In the genomic region with DNA sequence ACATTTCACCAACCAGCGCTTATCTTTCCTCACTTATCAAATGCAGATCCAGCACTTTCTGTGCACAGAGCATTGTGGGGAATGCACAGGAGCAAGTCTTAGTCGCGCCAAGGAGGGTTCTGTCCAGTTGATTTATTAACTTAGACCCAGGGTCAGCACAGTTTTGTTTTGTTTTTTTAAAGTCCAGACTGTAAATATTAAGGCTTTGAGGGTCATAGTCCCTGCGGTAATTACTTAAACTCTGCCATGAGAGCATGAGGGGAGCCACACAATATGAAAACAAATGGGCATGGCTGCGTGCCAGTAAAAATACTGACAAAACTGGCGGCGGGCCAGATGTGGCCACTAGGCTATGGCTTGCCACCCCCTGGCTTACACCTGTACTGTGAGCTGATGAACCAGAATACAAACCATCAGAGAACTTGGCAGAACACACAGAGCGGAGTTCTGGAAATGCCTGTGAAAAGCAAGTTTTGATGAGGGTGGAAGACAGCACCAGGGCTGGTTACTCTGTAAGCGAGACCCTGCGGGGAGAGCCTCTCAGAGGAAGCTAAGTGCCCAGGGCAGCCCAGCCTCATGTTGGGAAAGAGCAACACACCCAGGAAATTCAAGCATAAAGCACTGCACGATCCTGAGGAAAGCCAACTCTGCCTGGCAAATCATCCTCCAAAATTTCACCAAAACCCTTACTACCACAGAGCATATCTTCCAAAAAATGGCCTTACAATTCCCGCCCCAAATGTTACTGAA, we compare ENCODE assay signal across 1 cellular context.
TF ChIP-seq lines count a peak whose summit lies in the region.

No MANE protein-coding gene starts in this region.

TF ChIP-seq in HepG2, 621 proteins besides CTCF, POLR2A, EP300 and RAD21 (continued from another document):
- TF ChIP-seq, protein P1, sequence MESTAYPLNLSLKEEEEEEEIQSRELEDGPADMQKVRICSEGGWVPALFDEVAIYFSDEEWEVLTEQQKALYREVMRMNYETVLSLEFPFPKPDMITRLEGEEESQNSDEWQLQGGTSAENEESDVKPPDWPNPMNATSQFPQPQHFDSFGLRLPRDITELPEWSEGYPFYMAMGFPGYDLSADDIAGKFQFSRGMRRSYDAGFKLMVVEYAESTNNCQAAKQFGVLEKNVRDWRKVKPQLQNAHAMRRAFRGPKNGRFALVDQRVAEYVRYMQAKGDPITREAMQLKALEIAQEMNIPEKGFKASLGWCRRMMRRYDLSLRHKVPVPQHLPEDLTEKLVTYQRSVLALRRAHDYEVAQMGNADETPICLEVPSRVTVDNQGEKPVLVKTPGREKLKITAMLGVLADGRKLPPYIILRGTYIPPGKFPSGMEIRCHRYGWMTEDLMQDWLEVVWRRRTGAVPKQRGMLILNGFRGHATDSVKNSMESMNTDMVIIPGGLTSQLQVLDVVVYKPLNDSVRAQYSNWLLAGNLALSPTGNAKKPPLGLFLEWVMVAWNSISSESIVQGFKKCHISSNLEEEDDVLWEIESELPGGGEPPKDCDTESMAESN (CRISPR knock-in tag; conservative IDR thresholded peaks at IDR 0.05), result 0 out of 2 replicates have a peak, but pooled peaks have one; percentile 15
- TF ChIP-seq, protein P2, sequence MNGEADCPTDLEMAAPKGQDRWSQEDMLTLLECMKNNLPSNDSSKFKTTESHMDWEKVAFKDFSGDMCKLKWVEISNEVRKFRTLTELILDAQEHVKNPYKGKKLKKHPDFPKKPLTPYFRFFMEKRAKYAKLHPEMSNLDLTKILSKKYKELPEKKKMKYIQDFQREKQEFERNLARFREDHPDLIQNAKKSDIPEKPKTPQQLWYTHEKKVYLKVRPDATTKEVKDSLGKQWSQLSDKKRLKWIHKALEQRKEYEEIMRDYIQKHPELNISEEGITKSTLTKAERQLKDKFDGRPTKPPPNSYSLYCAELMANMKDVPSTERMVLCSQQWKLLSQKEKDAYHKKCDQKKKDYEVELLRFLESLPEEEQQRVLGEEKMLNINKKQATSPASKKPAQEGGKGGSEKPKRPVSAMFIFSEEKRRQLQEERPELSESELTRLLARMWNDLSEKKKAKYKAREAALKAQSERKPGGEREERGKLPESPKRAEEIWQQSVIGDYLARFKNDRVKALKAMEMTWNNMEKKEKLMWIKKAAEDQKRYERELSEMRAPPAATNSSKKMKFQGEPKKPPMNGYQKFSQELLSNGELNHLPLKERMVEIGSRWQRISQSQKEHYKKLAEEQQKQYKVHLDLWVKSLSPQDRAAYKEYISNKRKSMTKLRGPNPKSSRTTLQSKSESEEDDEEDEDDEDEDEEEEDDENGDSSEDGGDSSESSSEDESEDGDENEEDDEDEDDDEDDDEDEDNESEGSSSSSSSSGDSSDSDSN (CRISPR knock-in tag; IDR thresholded peaks at IDR 0.05), result 0 out of 2 replicates have a peak, but pooled peaks have one; percentile 3
- TF ChIP-seq ZNF878 (CRISPR knock-in tag; IDR thresholded peaks at IDR 0.05), result no peak; the same call in 1 of the 2 replicates
- TF ChIP-seq MYC (CRISPR knock-in tag; IDR thresholded peaks at IDR 0.05; ENCODE audit: borderline replicate concordance), result peak; percentile 23; the same call in 1 of the 2 replicates
- peak; percentile 74 for TF ChIP-seq RCOR2 (CRISPR knock-in tag; IDR thresholded peaks at IDR 0.05)
- TF ChIP-seq GATAD1 (CRISPR knock-in tag; IDR thresholded peaks at IDR 0.05), result peak; percentile 18; the same call in 1 of the 2 replicates
- TF ChIP-seq MBNL3 (CRISPR knock-in tag; conservative IDR thresholded peaks at IDR 0.05), result no peak
- TF ChIP-seq, protein P3, sequence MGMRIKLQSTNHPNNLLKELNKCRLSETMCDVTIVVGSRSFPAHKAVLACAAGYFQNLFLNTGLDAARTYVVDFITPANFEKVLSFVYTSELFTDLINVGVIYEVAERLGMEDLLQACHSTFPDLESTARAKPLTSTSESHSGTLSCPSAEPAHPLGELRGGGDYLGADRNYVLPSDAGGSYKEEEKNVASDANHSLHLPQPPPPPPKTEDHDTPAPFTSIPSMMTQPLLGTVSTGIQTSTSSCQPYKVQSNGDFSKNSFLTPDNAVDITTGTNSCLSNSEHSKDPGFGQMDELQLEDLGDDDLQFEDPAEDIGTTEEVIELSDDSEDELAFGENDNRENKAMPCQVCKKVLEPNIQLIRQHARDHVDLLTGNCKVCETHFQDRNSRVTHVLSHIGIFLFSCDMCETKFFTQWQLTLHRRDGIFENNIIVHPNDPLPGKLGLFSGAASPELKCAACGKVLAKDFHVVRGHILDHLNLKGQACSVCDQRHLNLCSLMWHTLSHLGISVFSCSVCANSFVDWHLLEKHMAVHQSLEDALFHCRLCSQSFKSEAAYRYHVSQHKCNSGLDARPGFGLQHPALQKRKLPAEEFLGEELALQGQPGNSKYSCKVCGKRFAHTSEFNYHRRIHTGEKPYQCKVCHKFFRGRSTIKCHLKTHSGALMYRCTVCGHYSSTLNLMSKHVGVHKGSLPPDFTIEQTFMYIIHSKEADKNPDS (CRISPR knock-in tag; IDR thresholded peaks at IDR 0.05), result 0 out of 2 replicates have a peak, but pooled peaks have one; percentile 35
- TF ChIP-seq SOX6 (IDR thresholded peaks at IDR 0.05), result no peak
- TF ChIP-seq SOX6 (CRISPR knock-in tag; IDR thresholded peaks at IDR 0.05), result peak; percentile 95
- TF ChIP-seq, protein P4, sequence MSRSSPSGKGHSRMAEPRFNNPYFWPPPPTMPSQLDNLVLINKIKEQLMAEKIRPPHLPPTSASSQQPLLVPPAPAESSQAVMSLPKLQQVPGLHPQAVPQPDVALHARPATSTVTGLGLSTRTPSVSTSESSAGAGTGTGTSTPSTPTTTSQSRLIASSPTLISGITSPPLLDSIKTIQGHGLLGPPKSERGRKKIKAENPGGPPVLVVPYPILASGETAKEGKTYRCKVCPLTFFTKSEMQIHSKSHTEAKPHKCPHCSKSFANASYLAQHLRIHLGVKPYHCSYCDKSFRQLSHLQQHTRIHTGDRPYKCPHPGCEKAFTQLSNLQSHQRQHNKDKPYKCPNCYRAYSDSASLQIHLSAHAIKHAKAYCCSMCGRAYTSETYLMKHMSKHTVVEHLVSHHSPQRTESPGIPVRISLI (CRISPR knock-in tag; IDR thresholded peaks at IDR 0.05; ENCODE audit: borderline replicate concordance), result peak; percentile 49; the same call in 1 of the 2 replicates
- no peak for TF ChIP-seq ZNF75D (CRISPR knock-in tag; IDR thresholded peaks at IDR 0.05; ENCODE audit: borderline replicate concordance)
- TF ChIP-seq, protein P5, sequence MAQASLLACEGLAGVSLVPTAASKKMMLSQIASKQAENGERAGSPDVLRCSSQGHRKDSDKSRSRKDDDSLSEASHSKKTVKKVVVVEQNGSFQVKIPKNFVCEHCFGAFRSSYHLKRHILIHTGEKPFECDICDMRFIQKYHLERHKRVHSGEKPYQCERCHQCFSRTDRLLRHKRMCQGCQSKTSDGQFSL (CRISPR knock-in tag; IDR thresholded peaks at IDR 0.05), result no peak
- TF ChIP-seq ARNT2 (CRISPR knock-in tag; IDR thresholded peaks at IDR 0.05; ENCODE audit: low read depth), result peak; percentile 18; the same call in 1 of the 2 replicates
- TF ChIP-seq MIXL1 (CRISPR knock-in tag; IDR thresholded peaks at IDR 0.05), result peak; percentile 85
- TF ChIP-seq ZNF605 (CRISPR knock-in tag; IDR thresholded peaks at IDR 0.05), result peak; percentile 31; the same call in 1 of the 2 replicates
- peak; percentile 87; the same call in 1 of the 2 replicates for TF ChIP-seq SOX5 (CRISPR knock-in tag; IDR thresholded peaks at IDR 0.05; ENCODE audit: borderline replicate concordance)
- 0 out of 2 replicates have a peak, but pooled peaks have one; percentile 74 for TF ChIP-seq HNRNPL (IDR thresholded peaks at IDR 0.05; ENCODE audit: low read depth, low read length)
- TF ChIP-seq ZNF816 (CRISPR knock-in tag; IDR thresholded peaks at IDR 0.05; ENCODE audit: borderline replicate concordance), result peak; percentile 75
- TF ChIP-seq, protein P6, sequence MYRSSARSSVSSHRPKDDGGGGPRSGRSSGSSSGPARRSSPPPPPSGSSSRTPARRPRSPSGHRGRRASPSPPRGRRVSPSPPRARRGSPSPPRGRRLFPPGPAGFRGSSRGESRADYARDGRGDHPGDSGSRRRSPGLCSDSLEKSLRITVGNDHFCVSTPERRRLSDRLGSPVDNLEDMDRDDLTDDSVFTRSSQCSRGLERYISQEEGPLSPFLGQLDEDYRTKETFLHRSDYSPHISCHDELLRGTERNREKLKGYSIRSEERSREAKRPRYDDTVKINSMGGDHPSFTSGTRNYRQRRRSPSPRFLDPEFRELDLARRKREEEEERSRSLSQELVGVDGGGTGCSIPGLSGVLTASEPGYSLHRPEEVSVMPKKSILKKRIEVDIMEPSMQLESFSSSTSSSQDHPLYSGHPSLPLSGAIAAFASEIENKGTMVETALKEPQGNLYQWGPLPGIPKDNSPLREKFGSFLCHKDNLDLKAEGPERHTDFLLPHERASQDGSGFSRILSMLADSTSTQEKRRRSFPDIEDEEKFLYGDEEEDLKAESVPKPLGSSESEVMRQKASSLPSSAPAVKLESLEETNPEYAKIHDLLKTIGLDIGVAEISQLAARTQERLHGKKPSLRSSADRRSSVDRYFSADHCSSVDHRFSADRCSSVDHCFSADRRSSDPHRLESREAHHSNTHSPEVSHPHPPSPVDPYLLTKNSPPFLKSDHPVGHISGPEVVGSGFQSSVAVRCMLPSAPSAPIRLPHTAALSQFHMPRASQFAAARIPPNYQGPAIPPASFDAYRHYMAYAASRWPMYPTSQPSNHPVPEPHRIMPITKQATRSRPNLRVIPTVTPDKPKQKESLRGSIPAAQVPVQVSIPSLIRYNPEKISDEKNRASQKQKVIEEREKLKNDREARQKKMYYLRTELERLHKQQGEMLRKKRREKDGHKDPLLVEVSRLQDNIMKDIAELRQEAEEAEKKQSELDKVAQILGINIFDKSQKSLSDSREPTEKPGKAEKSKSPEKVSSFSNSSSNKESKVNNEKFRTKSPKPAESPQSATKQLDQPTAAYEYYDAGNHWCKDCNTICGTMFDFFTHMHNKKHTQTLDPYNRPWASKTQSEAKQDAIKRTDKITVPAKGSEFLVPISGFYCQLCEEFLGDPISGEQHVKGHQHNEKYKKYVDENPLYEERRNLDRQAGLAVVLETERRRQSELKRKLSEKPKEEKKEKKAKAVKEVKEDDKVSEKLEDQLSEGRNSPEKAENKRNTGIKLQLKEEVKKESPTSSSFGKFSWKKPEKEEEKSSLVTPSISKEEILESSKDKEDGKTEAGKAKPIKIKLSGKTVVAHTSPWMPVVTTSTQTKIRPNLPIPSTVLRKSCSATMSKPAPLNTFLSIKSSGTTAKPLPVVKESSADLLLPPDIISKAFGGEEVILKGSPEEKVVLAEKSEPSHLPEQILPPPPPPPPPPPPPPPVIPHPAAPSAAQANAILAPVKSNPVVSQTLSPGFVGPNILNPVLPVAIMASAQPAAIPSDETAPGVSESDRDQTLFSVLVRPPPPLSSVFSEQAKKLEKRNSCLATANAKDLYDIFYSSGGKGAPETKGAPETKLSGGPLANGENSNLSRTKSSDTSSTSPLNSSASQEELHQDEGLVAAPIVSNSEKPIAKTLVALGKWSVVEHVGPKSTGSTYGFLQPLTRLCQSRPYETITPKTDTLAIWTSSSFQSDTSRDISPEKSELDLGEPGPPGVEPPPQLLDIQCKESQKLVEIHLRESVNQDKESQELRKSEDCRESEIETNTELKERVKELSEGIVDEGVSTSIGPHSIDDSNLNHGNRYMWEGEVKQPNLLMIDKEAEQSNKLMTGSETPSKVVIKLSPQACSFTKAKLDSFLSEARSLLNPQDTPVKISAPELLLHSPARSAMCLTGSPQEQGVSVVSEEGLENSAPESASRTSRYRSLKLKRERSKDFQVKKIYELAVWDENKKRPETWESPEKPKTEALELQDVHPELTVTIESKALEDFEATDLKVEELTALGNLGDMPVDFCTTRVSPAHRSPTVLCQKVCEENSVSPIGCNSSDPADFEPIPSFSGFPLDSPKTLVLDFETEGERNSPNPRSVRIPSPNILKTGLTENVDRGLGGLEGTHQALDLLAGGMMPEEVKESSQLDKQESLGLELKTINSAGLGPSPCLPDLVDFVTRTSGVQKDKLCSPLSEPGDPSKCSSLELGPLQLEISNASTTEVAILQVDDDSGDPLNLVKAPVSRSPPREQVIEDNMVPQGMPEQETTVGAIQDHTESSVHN (CRISPR knock-in tag; IDR thresholded peaks at IDR 0.05), result no peak
- TF ChIP-seq ZNF567 (CRISPR knock-in tag; IDR thresholded peaks at IDR 0.05; ENCODE audit: borderline replicate concordance), result no peak
- TF ChIP-seq, protein P7, sequence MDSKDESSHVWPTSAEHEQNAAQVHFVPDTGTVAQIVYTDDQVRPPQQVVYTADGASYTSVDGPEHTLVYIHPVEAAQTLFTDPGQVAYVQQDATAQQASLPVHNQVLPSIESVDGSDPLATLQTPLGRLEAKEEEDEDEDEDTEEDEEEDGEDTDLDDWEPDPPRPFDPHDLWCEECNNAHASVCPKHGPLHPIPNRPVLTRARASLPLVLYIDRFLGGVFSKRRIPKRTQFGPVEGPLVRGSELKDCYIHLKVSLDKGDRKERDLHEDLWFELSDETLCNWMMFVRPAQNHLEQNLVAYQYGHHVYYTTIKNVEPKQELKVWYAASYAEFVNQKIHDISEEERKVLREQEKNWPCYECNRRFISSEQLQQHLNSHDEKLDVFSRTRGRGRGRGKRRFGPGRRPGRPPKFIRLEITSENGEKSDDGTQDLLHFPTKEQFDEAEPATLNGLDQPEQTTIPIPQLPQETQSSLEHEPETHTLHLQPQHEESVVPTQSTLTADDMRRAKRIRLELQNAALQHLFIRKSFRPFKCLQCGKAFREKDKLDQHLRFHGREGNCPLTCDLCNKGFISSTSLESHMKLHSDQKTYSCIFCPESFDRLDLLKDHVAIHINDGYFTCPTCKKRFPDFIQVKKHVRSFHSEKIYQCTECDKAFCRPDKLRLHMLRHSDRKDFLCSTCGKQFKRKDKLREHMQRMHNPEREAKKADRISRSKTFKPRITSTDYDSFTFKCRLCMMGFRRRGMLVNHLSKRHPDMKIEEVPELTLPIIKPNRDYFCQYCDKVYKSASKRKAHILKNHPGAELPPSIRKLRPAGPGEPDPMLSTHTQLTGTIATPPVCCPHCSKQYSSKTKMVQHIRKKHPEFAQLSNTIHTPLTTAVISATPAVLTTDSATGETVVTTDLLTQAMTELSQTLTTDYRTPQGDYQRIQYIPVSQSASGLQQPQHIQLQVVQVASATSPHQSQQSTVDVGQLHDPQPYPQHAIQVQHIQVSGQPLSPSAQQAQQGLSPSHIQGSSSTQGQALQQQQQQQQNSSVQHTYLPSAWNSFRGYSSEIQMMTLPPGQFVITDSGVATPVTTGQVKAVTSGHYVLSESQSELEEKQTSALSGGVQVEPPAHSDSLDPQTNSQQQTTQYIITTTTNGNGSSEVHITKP (CRISPR knock-in tag; IDR thresholded peaks at IDR 0.05; ENCODE audit: low read depth), result no peak
- no peak; the same call in 1 of the 2 replicates for TF ChIP-seq SIN3A (IDR thresholded peaks at IDR 0.05; ENCODE audit: borderline replicate concordance, low read depth, low read length)
- TF ChIP-seq SATB2 (CRISPR knock-in tag; IDR thresholded peaks at IDR 0.05), result peak; percentile 75; the same call in 1 of the 2 replicates
